In the genomic region with DNA sequence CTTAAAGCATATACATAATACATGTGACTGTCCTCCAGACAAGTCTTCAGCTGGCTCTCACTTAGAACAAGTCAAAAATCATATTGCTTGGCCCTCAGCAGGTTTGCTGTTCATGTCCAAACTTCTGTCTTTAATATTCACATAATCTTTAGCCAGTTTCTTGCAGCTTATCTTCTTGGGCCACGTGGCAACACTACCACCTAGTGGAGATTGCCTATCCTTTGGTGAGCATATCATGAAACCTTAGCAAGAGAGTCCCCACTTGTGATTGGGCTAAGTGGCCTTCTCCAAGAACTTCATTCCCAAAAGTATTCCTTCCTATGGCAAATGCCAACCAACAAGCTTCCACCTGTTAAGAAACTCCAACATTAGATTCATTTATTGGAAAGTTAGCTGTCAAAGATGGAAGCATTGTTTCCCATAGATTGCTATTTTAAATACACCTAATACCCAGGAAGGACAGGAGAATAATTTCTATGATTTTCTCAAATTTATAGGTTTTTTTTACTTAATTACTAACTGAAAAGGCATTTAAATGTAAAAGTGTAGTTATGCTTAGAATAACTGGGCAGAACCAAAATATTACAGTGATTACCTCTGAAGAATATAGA, we compare ENCODE assay signal across 8 cellular contexts.
DNase-seq lines count a peak whose midpoint lies in the region; ATAC-seq and TF ChIP-seq lines count a peak whose summit lies in the region.

No MANE protein-coding gene starts in this region.

- H3K27ac Mint-ChIP-seq in activated naive CD4-positive, alpha-beta T cell treated with anti-CD3 and anti-CD28 coated beads, Interleukin-2, amount 10 ng/mL, durations not matched to agents 7 days and 5 days, result no peak overlapping the region

- H3K79me2 ChIP-seq in GM23248 (ENCODE audit: insufficient read depth) (no peaks in the 10 kb centered on the region), parathyroid adenoma (no peaks in the 10 kb centered on the region)

- H3K36me3 Mint-ChIP-seq in activated naive CD4-positive, alpha-beta T cell treated with anti-CD3 and anti-CD28 coated beads, Interleukin-2, amount 10 ng/mL, durations not matched to agents 7 days and 5 days, result no peaks in the 10 kb centered on the region

- H3K4me3 ChIP-seq in GM23248 (no peak overlapping the region), fibroblast of pulmonary artery (replicated peaks; ENCODE audit: low read depth, low read length) (no peak overlapping the region), parathyroid adenoma (ENCODE audit: low read depth, low read length) (no peak overlapping the region)

- DNase-seq in activated naive CD4-positive, alpha-beta T cell treated with anti-CD3 and anti-CD28 coated beads, Interleukin-2, amount 10 ng/mL, durations not matched to agents 7 days and 5 days, result peak; percentile 60
- DNase-seq in activated naive CD4-positive, alpha-beta T cell treated with anti-CD3 and anti-CD28 coated beads, Interleukin-2, amount 50 U/mL, for 16 hours, result no peak
- DNase-seq in GM23248 (peak; percentile 76), KG1 (lab: John Stamatoyannopoulos, UW) (peak; percentile 18), SW480 (ENCODE audit: low spot score) (peak; percentile 43), fibroblast of pulmonary artery (ENCODE audit: low read depth) (peak; percentile 83)

- WGBS in GM23248 (ENCODE audit: low coverage in 1 of 2, low lambda C conversion rate in 2 of 2, missing lambda C conversion rate in 2 of 2), 2 experiments, result 0 to 6% methylated on average over 1 of the region's 1 CpG

- ATAC-seq in GM21447 (IDR thresholded peaks at IDR 0.05; ENCODE audit: unreplicated experiment), result no peak

- H2AFZ ChIP-seq in GM23248 (no peak overlapping the region), parathyroid adenoma (no peak overlapping the region)

- H3K27me3 ChIP-seq in GM23248 (replicated peaks; ENCODE audit: insufficient read depth) (no peaks in the 10 kb centered on the region), parathyroid adenoma (ENCODE audit: control insufficient read depth, insufficient read depth, low read length) (no peaks in the 10 kb centered on the region)

- no peaks in the 10 kb centered on the region for H3K9me3 Mint-ChIP-seq in activated naive CD4-positive, alpha-beta T cell treated with anti-CD3 and anti-CD28 coated beads, Interleukin-2, amount 10 ng/mL, durations not matched to agents 7 days and 5 days

- no peaks in the 10 kb centered on the region for H3K4me1 Mint-ChIP-seq in activated naive CD4-positive, alpha-beta T cell treated with anti-CD3 and anti-CD28 coated beads, Interleukin-2, amount 10 ng/mL, durations not matched to agents 7 days and 5 days

- CTCF ChIA-PET in activated naive CD4-positive, alpha-beta T cell treated with anti-CD3 and anti-CD28 coated beads, Interleukin-2, amount 10 ng/mL, durations not matched to agents 7 days and 5 days (lab: Charles Lee), result interaction anchor here (0.6 to 1.0 kb wide), 2 partner anchors 20 to 177 kb away, joined by 3 read pairs; no protein-coding TSS in a partner anchor

- H3K9me2 ChIP-seq in GM23248 (ENCODE audit: insufficient read depth), result no peaks in the 10 kb centered on the region

- H3K4me1 ChIP-seq in GM23248 (ENCODE audit: insufficient read depth) (0 out of 2 replicates have a peak, but pooled peaks cover 4% of the 10 kb centered on the region), parathyroid adenoma (no peaks in the 10 kb centered on the region)

- TF ChIP-seq CTCF in fibroblast of pulmonary artery (IDR thresholded peaks at IDR 0.05; ENCODE audit: low read length, missing control alignments) (peak; percentile 90), parathyroid adenoma (IDR thresholded peaks at IDR 0.05) (peak; percentile 68)

- in situ Hi-C loops in GM23248 (cut with MboI), result no loop called here

- H3K36me3 ChIP-seq in GM23248 (ENCODE audit: low read depth) (no peaks in the 10 kb centered on the region), parathyroid adenoma (ENCODE audit: control insufficient read depth, insufficient read depth, low read length) (no peaks in the 10 kb centered on the region)

- no peaks in the 10 kb centered on the region for H3F3A ChIP-seq in GM23248 (ENCODE audit: insufficient read depth)

- H3K27ac ChIP-seq in GM23248 (no peak overlapping the region), parathyroid adenoma (no peak overlapping the region)

- H3K4me3 Mint-ChIP-seq in activated naive CD4-positive, alpha-beta T cell treated with anti-CD3 and anti-CD28 coated beads, Interleukin-2, amount 10 ng/mL, durations not matched to agents 7 days and 5 days, result no peak overlapping the region

- H3K9ac ChIP-seq in GM23248 (no peak overlapping the region), parathyroid adenoma (no peak overlapping the region)

- H3K4me2 ChIP-seq in GM23248 (ENCODE audit: unreplicated experiment), result no peak overlapping the region
- H3K4me2 ChIP-seq in parathyroid adenoma (ENCODE audit: low read length), result no peak overlapping the region

- H3K27me3 Mint-ChIP-seq in activated naive CD4-positive, alpha-beta T cell treated with anti-CD3 and anti-CD28 coated beads, Interleukin-2, amount 10 ng/mL, durations not matched to agents 7 days and 5 days, result no peaks in the 10 kb centered on the region

- no peaks in the 10 kb centered on the region for H4K20me1 ChIP-seq in GM23248 (ENCODE audit: insufficient read depth)

- no peaks in the 10 kb centered on the region for H3K9me3 ChIP-seq in GM23248 (ENCODE audit: low read depth)
- no peaks in the 10 kb centered on the region for H3K9me3 ChIP-seq in parathyroid adenoma (ENCODE audit: control insufficient read depth, low read length)
